Comparison of ENCODE assay signal across 1 cellular context in the genomic region with DNA sequence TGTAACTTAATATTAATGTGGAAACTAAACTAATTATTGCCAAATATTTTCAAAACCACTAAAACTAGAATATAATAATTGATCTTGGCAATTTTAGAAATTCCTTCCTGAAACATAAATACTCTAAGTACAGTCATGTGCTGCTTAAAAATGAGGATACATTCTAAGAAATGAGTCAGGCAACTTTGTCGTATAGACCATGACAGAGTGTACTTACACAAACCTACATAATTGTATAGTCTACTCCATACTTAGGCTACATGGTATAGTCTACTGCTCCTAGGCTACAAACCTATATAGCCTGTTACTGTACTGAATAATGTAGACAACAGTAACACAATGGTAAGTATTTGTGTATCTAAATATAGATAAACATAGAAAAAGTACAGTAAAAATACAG.
TF ChIP-seq lines count a peak whose summit lies in the region.

No MANE protein-coding gene starts in this region.

TF ChIP-seq in SK-N-SH treated with all-trans-retinoic acid at 6 μM for 48 hours, 23 proteins besides CTCF, POLR2A, EP300 and RAD21 (continued from another document):
- TF ChIP-seq, protein P1, sequence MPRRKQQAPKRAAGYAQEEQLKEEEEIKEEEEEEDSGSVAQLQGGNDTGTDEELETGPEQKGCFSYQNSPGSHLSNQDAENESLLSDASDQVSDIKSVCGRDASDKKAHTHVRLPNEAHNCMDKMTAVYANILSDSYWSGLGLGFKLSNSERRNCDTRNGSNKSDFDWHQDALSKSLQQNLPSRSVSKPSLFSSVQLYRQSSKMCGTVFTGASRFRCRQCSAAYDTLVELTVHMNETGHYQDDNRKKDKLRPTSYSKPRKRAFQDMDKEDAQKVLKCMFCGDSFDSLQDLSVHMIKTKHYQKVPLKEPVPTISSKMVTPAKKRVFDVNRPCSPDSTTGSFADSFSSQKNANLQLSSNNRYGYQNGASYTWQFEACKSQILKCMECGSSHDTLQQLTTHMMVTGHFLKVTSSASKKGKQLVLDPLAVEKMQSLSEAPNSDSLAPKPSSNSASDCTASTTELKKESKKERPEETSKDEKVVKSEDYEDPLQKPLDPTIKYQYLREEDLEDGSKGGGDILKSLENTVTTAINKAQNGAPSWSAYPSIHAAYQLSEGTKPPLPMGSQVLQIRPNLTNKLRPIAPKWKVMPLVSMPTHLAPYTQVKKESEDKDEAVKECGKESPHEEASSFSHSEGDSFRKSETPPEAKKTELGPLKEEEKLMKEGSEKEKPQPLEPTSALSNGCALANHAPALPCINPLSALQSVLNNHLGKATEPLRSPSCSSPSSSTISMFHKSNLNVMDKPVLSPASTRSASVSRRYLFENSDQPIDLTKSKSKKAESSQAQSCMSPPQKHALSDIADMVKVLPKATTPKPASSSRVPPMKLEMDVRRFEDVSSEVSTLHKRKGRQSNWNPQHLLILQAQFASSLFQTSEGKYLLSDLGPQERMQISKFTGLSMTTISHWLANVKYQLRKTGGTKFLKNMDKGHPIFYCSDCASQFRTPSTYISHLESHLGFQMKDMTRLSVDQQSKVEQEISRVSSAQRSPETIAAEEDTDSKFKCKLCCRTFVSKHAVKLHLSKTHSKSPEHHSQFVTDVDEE (CRISPR knock-in tag; IDR thresholded peaks at IDR 0.05), result no peak
- TF ChIP-seq RARB (CRISPR knock-in tag; IDR thresholded peaks at IDR 0.05), result no peak
- no peak for TF ChIP-seq ISL1 (CRISPR knock-in tag; IDR thresholded peaks at IDR 0.05)
- no peak for TF ChIP-seq ZNF8 (CRISPR knock-in tag; IDR thresholded peaks at IDR 0.05)
- no peak for TF ChIP-seq SNAI2 (CRISPR knock-in tag; IDR thresholded peaks at IDR 0.05)
- TF ChIP-seq, protein P2, sequence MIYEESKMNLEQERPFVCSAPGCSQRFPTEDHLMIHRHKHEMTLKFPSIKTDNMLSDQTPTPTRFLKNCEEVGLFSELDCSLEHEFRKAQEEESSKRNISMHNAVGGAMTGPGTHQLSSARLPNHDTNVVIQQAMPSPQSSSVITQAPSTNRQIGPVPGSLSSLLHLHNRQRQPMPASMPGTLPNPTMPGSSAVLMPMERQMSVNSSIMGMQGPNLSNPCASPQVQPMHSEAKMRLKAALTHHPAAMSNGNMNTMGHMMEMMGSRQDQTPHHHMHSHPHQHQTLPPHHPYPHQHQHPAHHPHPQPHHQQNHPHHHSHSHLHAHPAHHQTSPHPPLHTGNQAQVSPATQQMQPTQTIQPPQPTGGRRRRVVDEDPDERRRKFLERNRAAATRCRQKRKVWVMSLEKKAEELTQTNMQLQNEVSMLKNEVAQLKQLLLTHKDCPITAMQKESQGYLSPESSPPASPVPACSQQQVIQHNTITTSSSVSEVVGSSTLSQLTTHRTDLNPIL (CRISPR knock-in tag; IDR thresholded peaks at IDR 0.05; ENCODE audit: low read depth), result no peak
- no peak for TF ChIP-seq ARNTL (CRISPR knock-in tag; IDR thresholded peaks at IDR 0.05; ENCODE audit: borderline replicate concordance, low read depth)
- TF ChIP-seq ESRRG (CRISPR knock-in tag; IDR thresholded peaks at IDR 0.05), result no peak
- TF ChIP-seq, protein P3, sequence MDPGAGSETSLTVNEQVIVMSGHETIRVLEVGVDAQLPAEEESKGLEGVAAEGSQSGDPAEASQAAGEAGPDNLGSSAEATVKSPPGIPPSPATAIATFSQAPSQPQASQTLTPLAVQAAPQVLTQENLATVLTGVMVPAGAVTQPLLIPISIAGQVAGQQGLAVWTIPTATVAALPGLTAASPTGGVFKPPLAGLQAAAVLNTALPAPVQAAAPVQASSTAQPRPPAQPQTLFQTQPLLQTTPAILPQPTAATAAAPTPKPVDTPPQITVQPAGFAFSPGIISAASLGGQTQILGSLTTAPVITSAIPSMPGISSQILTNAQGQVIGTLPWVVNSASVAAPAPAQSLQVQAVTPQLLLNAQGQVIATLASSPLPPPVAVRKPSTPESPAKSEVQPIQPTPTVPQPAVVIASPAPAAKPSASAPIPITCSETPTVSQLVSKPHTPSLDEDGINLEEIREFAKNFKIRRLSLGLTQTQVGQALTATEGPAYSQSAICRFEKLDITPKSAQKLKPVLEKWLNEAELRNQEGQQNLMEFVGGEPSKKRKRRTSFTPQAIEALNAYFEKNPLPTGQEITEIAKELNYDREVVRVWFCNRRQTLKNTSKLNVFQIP (CRISPR knock-in tag; IDR thresholded peaks at IDR 0.05; ENCODE audit: borderline replicate concordance, low read depth), result no peak
- TF ChIP-seq CSDC2 (CRISPR knock-in tag; IDR thresholded peaks at IDR 0.05), result no peak
